ENCODE assay signal across 23 cellular contexts in genomic region chr2:88116669-88117432, GRCh38. TPM values are rescaled to one million over a fixed set of nuclear protein-coding genes. Genes with fewer than 3 reads are reported as not detected.
DNase-seq lines count a peak whose midpoint lies in the region; ATAC-seq, FAIRE-seq and TF ChIP-seq lines count a peak whose summit lies in the region.
"Had no signal": no experiment of that assay in that cellular context is flagged by ENCODE, and none has a peak within 500 bp of the region (broad histone marks: within the 10 kb centered on the region; RNA-seq: fewer than 3 reads in every experiment).

No MANE protein-coding gene starts in this region.

- H3K9me3 ChIP-seq in H1 (ENCODE audit: insufficient read depth in 2 of 2, low read depth in 1 of 2, low read length in 1 of 2) = no peaks in the 10 kb centered on the region
- no peaks in the 10 kb centered on the region for H3K9me3 ChIP-seq in HepG2 (ENCODE audit: low read length)
- H3K9me3 ChIP-seq in neural progenitor cell (ENCODE audit: low read depth) = no peaks in the 10 kb centered on the region
- H3K9me3 ChIP-seq: Caco-2 had no signal

- no peaks in the 10 kb centered on the region for H3K27me3 ChIP-seq in H1 (replicated peaks in 1 of 4; ENCODE audit: control insufficient read depth in 3 of 4, extremely low read depth in 1 of 4, insufficient read depth in 3 of 4, low read length in 3 of 4)
- peaks cover 0 to 8% of the 10 kb centered on the region in 2 experiments; a peak in 2 of 5 replicates for H3K27me3 ChIP-seq in HepG2 (ENCODE audit: control insufficient read depth in 1 of 2, insufficient read depth in 2 of 2, low read length in 2 of 2)
- no peaks in the 10 kb centered on the region for H3K27me3 ChIP-seq in neural progenitor cell

- H3K79me2 ChIP-seq in H1 (ENCODE audit: control insufficient read depth in 1 of 2, insufficient read depth in 2 of 2, low read length in 2 of 2) = no peaks in the 10 kb centered on the region
- no peaks in the 10 kb centered on the region for H3K79me2 ChIP-seq in HepG2 (ENCODE audit: insufficient read depth, low read length)
- no peaks in the 10 kb centered on the region for H3K79me2 ChIP-seq in neural progenitor cell (ENCODE audit: low read depth)

- TF ChIP-seq EP300 in H1 (IDR thresholded peaks at IDR 0.05; ENCODE audit: borderline replicate concordance in 1 of 2, low read depth in 2 of 2, low read length in 2 of 2) = no peak
- no peak for TF ChIP-seq EP300 in HepG2 (IDR thresholded peaks at IDR 0.05; ENCODE audit: low read depth in 2 of 2, low read length in 2 of 2)
- TF ChIP-seq EP300 in HepG2 (CRISPR knock-in tag; IDR thresholded peaks at IDR 0.05; ENCODE audit: borderline replicate concordance) = no peak

- no peaks in the 10 kb centered on the region for H3F3A ChIP-seq in neural progenitor cell (ENCODE audit: low read depth)

- no peak overlapping the region for H3K18ac ChIP-seq in H1 (ENCODE audit: extremely low read depth, low read length)

- H2BK20ac ChIP-seq in H1 (ENCODE audit: low read length) = no peak overlapping the region

- no peaks in the 10 kb centered on the region for H3K36me3 ChIP-seq in H1 (ENCODE audit: control insufficient read depth in 2 of 4, insufficient read depth in 4 of 4, low read length in 3 of 4)
- H3K36me3 ChIP-seq in HepG2 (replicated peaks in 1 of 2; ENCODE audit: control insufficient read depth in 1 of 2, insufficient read depth in 2 of 2, low read length in 2 of 2) = no peaks in the 10 kb centered on the region
- H3K36me3 ChIP-seq in neural progenitor cell = no peaks in the 10 kb centered on the region

- no peak overlapping the region for H2BK15ac ChIP-seq in H1 (ENCODE audit: low read length)

- no peak overlapping the region for H4K8ac ChIP-seq in H1 (ENCODE audit: extremely low read depth, insufficient read depth, low read length)

- TF ChIP-seq POLR2A in H1 (IDR thresholded peaks at IDR 0.05; ENCODE audit: control extremely low read depth in 1 of 2, low read depth in 2 of 2, low read length in 2 of 2) (no peak), HepG2 (IDR thresholded peaks at IDR 0.05; ENCODE audit: insufficient read depth in 1 of 2, low read depth in 2 of 2, low read length in 2 of 2) (no peak)

- H3K4me3 ChIP-seq in H1 (ENCODE audit: extremely low read depth in 1 of 4, insufficient read depth in 2 of 4, low read depth in 3 of 4, low read length in 4 of 4) (no peak overlapping the region), HepG2 (replicated peaks in 1 of 3; ENCODE audit: insufficient read depth in 1 of 3, low read depth in 2 of 3, low read length in 3 of 3) (no peak overlapping the region), neural progenitor cell (no peak overlapping the region)
- H3K4me3 ChIP-seq: GM23338 had no signal

- peak; percentile 48 for ATAC-seq in HepG2
- ATAC-seq: GM23338, HCT116 had no signal

- FAIRE-seq in H1 (lab: Jason Lieb, UNC) = no peak
- FAIRE-seq in HepG2 (lab: Jason Lieb, UNC) = no peak
- FAIRE-seq: A204.1, D721Med, GM12892, GM18507 had no signal

- H2BK12ac ChIP-seq in H1 (ENCODE audit: low read depth, low read length) = no peak overlapping the region

- H3K27ac Mint-ChIP-seq in neural progenitor cell = no peak overlapping the region
- H3K27ac Mint-ChIP-seq: CD4-positive, alpha-beta T cell; GM23338 had no signal

- H3K4me2 ChIP-seq in H1 (ENCODE audit: insufficient read depth in 1 of 2, low read depth in 2 of 2, low read length in 2 of 2) (no peak overlapping the region), HepG2 (ENCODE audit: low read depth, low read length) (no peak overlapping the region), neural progenitor cell (no peak overlapping the region)
- H3K4me2 ChIP-seq: GM23338 had no signal

- in situ Hi-C loops in HepG2 (cut with HindIII; ENCODE audit: extremely low pct_ligation_motif_present, low pct_unique_long_range_greater_than_20kb) = no loop called here

- H3K27ac ChIP-seq in H1 (ENCODE audit: low read depth, low read length) = no peak overlapping the region
- no peak overlapping the region for H3K27ac ChIP-seq in HepG2 (ENCODE audit: extremely low read length, insufficient read depth, low read length)
- no peak overlapping the region for H3K27ac ChIP-seq in neural progenitor cell
- H3K27ac ChIP-seq: C4-2B had no signal

- H2AK5ac ChIP-seq in H1 (ENCODE audit: low read depth, low read length) = no peak overlapping the region

- no peak overlapping the region for H3K14ac ChIP-seq in H1 (ENCODE audit: insufficient read length)

- POLR2A ChIA-PET in H1 (lab: Charles Lee; ENCODE audit: partially characterized antibody) = interaction anchor here (1.2 to 1.5 kb wide), 2 partner anchors 17 to 38 kb away, joined by 3 read pairs; no protein-coding TSS in a partner anchor
- POLR2A ChIA-PET in HepG2 (lab: Yijun Ruan, JAX) = interaction anchor here (0.8 to 2.2 kb wide), 6 partner anchors 9 to 101 kb away, joined by 3 to 12 read pairs (median 4); partner anchors contain the start of gene FABP1

- H3K9ac ChIP-seq in H1 (replicated peaks in 1 of 4; ENCODE audit: extremely low read depth in 1 of 4, low read depth in 3 of 4, low read length in 3 of 4) = no peak overlapping the region
- no peak overlapping the region for H3K9ac ChIP-seq in HepG2 (ENCODE audit: insufficient read depth, low read depth, low read length)
- H3K9ac ChIP-seq in neural progenitor cell = no peak overlapping the region

- H3K4me1 ChIP-seq in H1 (replicated peaks in 1 of 4; ENCODE audit: control insufficient read depth in 3 of 4, insufficient read depth in 4 of 4, low read length in 3 of 4) = no peaks in the 10 kb centered on the region; a peak in 1 of 7 replicates
- peaks cover 29% of the 10 kb centered on the region for H3K4me1 ChIP-seq in HepG2 (ENCODE audit: insufficient read depth, low read length)
- no peaks in the 10 kb centered on the region for H3K4me1 ChIP-seq in neural progenitor cell

- TF ChIP-seq RAD21 in H1 (IDR thresholded peaks at IDR 0.05 in 1 of 2, conservative IDR thresholded peaks at IDR 0.05 in 1 of 2; ENCODE audit: low read depth in 2 of 2, low read length in 2 of 2) (no peak), HepG2 (CRISPR knock-in tag; IDR thresholded peaks at IDR 0.05) (no peak)

- H3K23me2 ChIP-seq in H1 (ENCODE audit: low read depth, low read length) = no peaks in the 10 kb centered on the region

- H3K27me3 Mint-ChIP-seq in neural progenitor cell (ENCODE audit: insufficient read depth, low read depth) = peaks cover 2% of the 10 kb centered on the region

- no peak overlapping the region for H2BK120ac ChIP-seq in H1 (replicated peaks; ENCODE audit: low read depth, low read length)

- H2BK5ac ChIP-seq in H1 (ENCODE audit: low read depth, low read length) = no peak overlapping the region

- DNase-seq in H1 (ENCODE audit: low read depth in 1 of 2, low spot score in 2 of 2) = no peak
- no peak for DNase-seq in HepG2 (ENCODE audit: low spot score)
- DNase-seq in neural progenitor cell (ENCODE audit: low spot score) = no peak
- DNase-seq in medulla oblongata (ENCODE audit: extremely low spot score) = no peak
- no peak for DNase-seq in HPDE6-E6E7 (ENCODE audit: extremely low spot score)
- DNase-seq in stimulated activated CD4-positive, alpha-beta T cell treated with anti-CD3 and anti-CD28 coated beads, Interleukin-2, amount 100 ng/mL, for 48 hours = no peak
- DNase-seq in NCI-H2171 treated with DMSO at 0.1 percent for 48 hours (lab: John Stamatoyannopoulos, UW) = no peak
- DNase-seq: ACHN; Caco-2; CD4-positive, alpha-beta T cell; GDM1; H7; IMR-90; KBM-7 had no signal

- H3K4me3 Mint-ChIP-seq in neural progenitor cell = no peak overlapping the region
- H3K4me3 Mint-ChIP-seq: CD4-positive, alpha-beta T cell; GM23338 had no signal

- no peaks in the 10 kb centered on the region for H3K9me3 Mint-ChIP-seq in neural progenitor cell
- H3K9me3 Mint-ChIP-seq: CD4-positive, alpha-beta T cell; GM23338 had no signal

- intact Hi-C loops in HepG2 (cut with micrococcal nuclease; ENCODE audit: unreplicated experiment) = no loop called here

- BruUV-seq in HepG2 (replicated peaks; lab: Mats Ljungman, UMichigan) = no TSS peak

- H4K20me1 ChIP-seq in H1 (replicated peaks in 1 of 2; ENCODE audit: control insufficient read depth in 1 of 2, insufficient read depth in 2 of 2, low read length in 2 of 2) (no peaks in the 10 kb centered on the region), HepG2 (ENCODE audit: insufficient read depth, low read length) (no peaks in the 10 kb centered on the region), neural progenitor cell (ENCODE audit: low read depth) (no peaks in the 10 kb centered on the region)

- H3K4me1 Mint-ChIP-seq in neural progenitor cell = no peaks in the 10 kb centered on the region
- H3K4me1 Mint-ChIP-seq: GM23338 had no signal

- TF ChIP-seq CTCF in H1 (IDR thresholded peaks at IDR 0.05; ENCODE audit: control extremely low read depth in 1 of 3, insufficient read depth in 1 of 3, low read depth in 1 of 3, low read length in 3 of 3) = no peak
- TF ChIP-seq CTCF in HepG2 (CRISPR knock-in tag; IDR thresholded peaks at IDR 0.05) = no peak
- TF ChIP-seq CTCF in neural progenitor cell (IDR thresholded peaks at IDR 0.05) = no peak

- H3K4ac ChIP-seq in H1 (replicated peaks; ENCODE audit: insufficient read length, low read depth, low read length) = no peak overlapping the region

- H4K5ac ChIP-seq in H1 (ENCODE audit: insufficient read length, low read depth, low read length) = no peak overlapping the region

- 91% methylated on average over 18 of the region's 18 CpGs; no CpG with 5 or more reads in 1 of the 2 experiments for WGBS in H1 (ENCODE audit: extremely low coverage in 1 of 2, insufficient coverage in 1 of 2, insufficient read length in 1 of 2, insufficient replicate concordance in 2 of 2, low coverage in 1 of 2, low lambda C conversion rate in 2 of 2, missing lambda C conversion rate in 1 of 2), 2 experiments
- 66% methylated on average over 18 of the region's 18 CpGs for WGBS in HepG2 (ENCODE audit: low lambda C conversion rate)

- no peak overlapping the region for H3K56ac ChIP-seq in H1 (replicated peaks; ENCODE audit: insufficient read length, low read depth, low read length)

- H3K79me1 ChIP-seq in H1 (ENCODE audit: low read depth, low read length) = no peaks in the 10 kb centered on the region

- no peak overlapping the region for H4K91ac ChIP-seq in H1 (replicated peaks; ENCODE audit: insufficient read length, low read length)

- H2AFZ ChIP-seq in H1 (ENCODE audit: low read length) = 0 out of 2 replicates have a peak overlapping the region, but pooled peaks have one; percentile 45
- no peak overlapping the region for H2AFZ ChIP-seq in HepG2 (ENCODE audit: low read length)
- H2AFZ ChIP-seq in neural progenitor cell (replicated peaks) = peak overlapping the region; percentile 34
- H2AFZ ChIP-seq: GM23338 had no signal

- CTCF ChIA-PET in H1 (lab: Charles Lee; ENCODE audit: partially characterized antibody) = interaction anchor here (1.0 to 3.0 kb wide), 2 partner anchors 29 to 57 kb away, joined by 3 to 13 read pairs; no protein-coding TSS in a partner anchor
- CTCF ChIA-PET in HepG2 (lab: Yijun Ruan, JAX; ENCODE audit: low intra/inter-chr PET ratio, low total read pairs) = no interaction called here

- H3K36me3 Mint-ChIP-seq in neural progenitor cell = no peaks in the 10 kb centered on the region

- H3K23ac ChIP-seq in H1 (ENCODE audit: insufficient read length) = no peak overlapping the region

RNA-seq across cellular contexts. Expression of gene FABP1, which starts 11.0 kb away (rescaled TPM):
- total RNA-seq in H1 (2021; fragmentation: NEBNext Ultra II Directional; extraction: Animal tissue kit (Norgen Biotek cat#: 25700)) = not detected in 2 replicates
- 0.09 TPM in 1 of 2 replicates, not detected in the other for polyA plus RNA-seq in H1 (2011; rRNA removed)
- polyA plus RNA-seq in H1 (2011; cell fraction: cytosol; rRNA removed) = 0.37 TPM
- polyA plus RNA-seq in H1 (2011; cell fraction: nucleus; rRNA removed) = 0.13 TPM
- polyA plus RNA-seq in H1 (2012, experiment 1 of 2) = not detected in 4 replicates
- not detected for polyA plus RNA-seq in H1 (2012, experiment 2 of 2)
- not detected for polyA plus RNA-seq in H1 (2013, experiment 1 of 2)
- polyA plus RNA-seq in H1 (2013, experiment 2 of 2) = not detected
- polyA minus RNA-seq in H1 (2011; rRNA and poly(A)+ RNA removed) = not detected in 2 replicates
- polyA minus RNA-seq in H1 (2011; cell fraction: cytosol; rRNA and poly(A)+ RNA removed) = not detected
- not detected for polyA minus RNA-seq in H1 (2011; cell fraction: nucleus; rRNA and poly(A)+ RNA removed)
- 644 and 930 TPM in 2 replicates for total RNA-seq in HepG2 (2016; rRNA removed; fragmentation: Illumina TruSeq; extraction: Trizol)
- 281 and 361 TPM in 2 replicates for total RNA-seq in HepG2 (2016; cell fraction: cytosol; rRNA removed; fragmentation: Illumina TruSeq; extraction: Trizol; ENCODE audit: low read depth)
- total RNA-seq in HepG2 (2016; cell fraction: insoluble cytoplasmic fraction; rRNA removed; fragmentation: Illumina TruSeq; extraction: Trizol) = 658 and 997 TPM in 2 replicates
- 241 and 301 TPM in 2 replicates for total RNA-seq in HepG2 (2016; cell fraction: membrane; rRNA removed; fragmentation: Illumina TruSeq; extraction: Trizol)
- total RNA-seq in HepG2 (2016; cell fraction: nucleus; rRNA removed; fragmentation: Illumina TruSeq; extraction: Trizol) = 195 and 218 TPM in 2 replicates
- polyA plus RNA-seq in HepG2 (2011; rRNA removed) = 1,478 and 1,608 TPM in 2 replicates
- 1,357 and 2,069 TPM in 2 replicates for polyA plus RNA-seq in HepG2 (2011; cell fraction: cytosol; rRNA removed)
- polyA plus RNA-seq in HepG2 (2011; cell fraction: nucleus; rRNA removed) = 273 and 414 TPM in 2 replicates
- polyA plus RNA-seq in HepG2 (2012) = 2,038 and 4,995 TPM in 2 replicates
- polyA plus RNA-seq in HepG2 (2016; cell fraction: cytosol; fragmentation: Illumina TruSeq; extraction: Trizol; ENCODE audit: low read depth) = 515 and 788 TPM in 2 replicates
- 1,913 and 2,232 TPM in 2 replicates for polyA plus RNA-seq in HepG2 (2016; cell fraction: insoluble cytoplasmic fraction; fragmentation: Illumina TruSeq; extraction: Trizol; ENCODE audit: low read depth)
- polyA plus RNA-seq in HepG2 (2016; cell fraction: membrane; fragmentation: Illumina TruSeq; extraction: Trizol; ENCODE audit: low read depth) = 370 and 531 TPM in 2 replicates
- 669 and 685 TPM in 2 replicates for polyA plus RNA-seq in HepG2 (2016; cell fraction: nucleus; fragmentation: Illumina TruSeq; extraction: Trizol; ENCODE audit: insufficient read depth, low read depth)
- 148 TPM in 1 of 2 replicates, not detected in the other for polyA minus RNA-seq in HepG2 (2011; rRNA and poly(A)+ RNA removed; ENCODE audit: low replicate concordance)
- 423 and 495 TPM in 2 replicates for polyA minus RNA-seq in HepG2 (2011; cell fraction: cytosol; rRNA and poly(A)+ RNA removed)
- 182 and 351 TPM in 2 replicates for polyA minus RNA-seq in HepG2 (2011; cell fraction: nucleus; rRNA and poly(A)+ RNA removed)
- total RNA-seq in neural progenitor cell (ENCODE audit: low replicate concordance) = not detected in 2 replicates
- total RNA-seq: CD4-positive, alpha-beta T cell; GM23338; H7; HT1080; IMR-90 had no signal
- polyA plus RNA-seq: BJ, GM23338, IMR-90 had no signal

RNA-seq across cellular contexts. Expression of gene SMYD1, which starts 49.2 kb away (rescaled TPM):
- total RNA-seq in H1 (2021; fragmentation: NEBNext Ultra II Directional; extraction: Animal tissue kit (Norgen Biotek cat#: 25700)) = not detected in 2 replicates
- polyA plus RNA-seq in H1 (2011; rRNA removed) (0.05 and 0.06 TPM in 2 replicates), HepG2 (2011; rRNA removed) (not detected in 2 replicates)
- 0.01 TPM for polyA plus RNA-seq in H1 (2011; cell fraction: cytosol; rRNA removed)
- not detected for polyA plus RNA-seq in H1 (2011; cell fraction: nucleus; rRNA removed)
- 0.09 TPM in 1 of 4 replicates, not detected in the others for polyA plus RNA-seq in H1 (2012, experiment 1 of 2)
- polyA plus RNA-seq in H1 (2012, experiment 2 of 2) = not detected
- polyA plus RNA-seq in H1 (2013, experiment 1 of 2) = 0.12 TPM
- polyA plus RNA-seq in H1 (2013, experiment 2 of 2) = not detected
- polyA minus RNA-seq in H1 (2011; rRNA and poly(A)+ RNA removed) = 0.10 TPM in 1 of 2 replicates, not detected in the other
- not detected for polyA minus RNA-seq in H1 (2011; cell fraction: cytosol; rRNA and poly(A)+ RNA removed)
- polyA minus RNA-seq in H1 (2011; cell fraction: nucleus; rRNA and poly(A)+ RNA removed) = not detected
- total RNA-seq in HepG2 (2016; rRNA removed; fragmentation: Illumina TruSeq; extraction: Trizol) (not detected in 2 replicates), neural progenitor cell (ENCODE audit: low replicate concordance) (not detected in 2 replicates)
- not detected in 2 replicates for total RNA-seq in HepG2 (2016; cell fraction: cytosol; rRNA removed; fragmentation: Illumina TruSeq; extraction: Trizol; ENCODE audit: low read depth)
- total RNA-seq in HepG2 (2016; cell fraction: insoluble cytoplasmic fraction; rRNA removed; fragmentation: Illumina TruSeq; extraction: Trizol) = not detected in 2 replicates
- total RNA-seq in HepG2 (2016; cell fraction: membrane; rRNA removed; fragmentation: Illumina TruSeq; extraction: Trizol) = not detected in 2 replicates
- total RNA-seq in HepG2 (2016; cell fraction: nucleus; rRNA removed; fragmentation: Illumina TruSeq; extraction: Trizol) = not detected in 2 replicates
- not detected in 2 replicates for polyA plus RNA-seq in HepG2 (2011; cell fraction: cytosol; rRNA removed)
- polyA plus RNA-seq in HepG2 (2011; cell fraction: nucleus; rRNA removed) = not detected in 2 replicates
- polyA plus RNA-seq in HepG2 (2012) = not detected in 2 replicates
- not detected in 2 replicates for polyA plus RNA-seq in HepG2 (2016; cell fraction: cytosol; fragmentation: Illumina TruSeq; extraction: Trizol; ENCODE audit: low read depth)
- polyA plus RNA-seq in HepG2 (2016; cell fraction: insoluble cytoplasmic fraction; fragmentation: Illumina TruSeq; extraction: Trizol; ENCODE audit: low read depth) = not detected in 2 replicates
- not detected in 2 replicates for polyA plus RNA-seq in HepG2 (2016; cell fraction: membrane; fragmentation: Illumina TruSeq; extraction: Trizol; ENCODE audit: low read depth)
- polyA plus RNA-seq in HepG2 (2016; cell fraction: nucleus; fragmentation: Illumina TruSeq; extraction: Trizol; ENCODE audit: insufficient read depth, low read depth) = not detected in 2 replicates
- not detected in 2 replicates for polyA minus RNA-seq in HepG2 (2011; rRNA and poly(A)+ RNA removed; ENCODE audit: low replicate concordance)
- not detected in 2 replicates for polyA minus RNA-seq in HepG2 (2011; cell fraction: cytosol; rRNA and poly(A)+ RNA removed)
- not detected in 2 replicates for polyA minus RNA-seq in HepG2 (2011; cell fraction: nucleus; rRNA and poly(A)+ RNA removed)
- total RNA-seq: Caco-2; CD4-positive, alpha-beta T cell; HT1080; IMR-90 had no signal
- polyA plus RNA-seq: BJ, GM23338, IMR-90 had no signal

RNA-seq across cellular contexts. Expression of gene THNSL2, which starts 53.3 kb away (rescaled TPM):
- 4.6 TPM in 2 replicates for total RNA-seq in H1 (2021; fragmentation: NEBNext Ultra II Directional; extraction: Animal tissue kit (Norgen Biotek cat#: 25700))
- polyA plus RNA-seq in H1 (2011; rRNA removed) (7.0 and 8.0 TPM in 2 replicates), HepG2 (2011; rRNA removed) (not detected in 2 replicates)
- 9.4 TPM for polyA plus RNA-seq in H1 (2011; cell fraction: cytosol; rRNA removed)
- polyA plus RNA-seq in H1 (2011; cell fraction: nucleus; rRNA removed) = 16.0 TPM
- 5.5 to 9.6 TPM (median 7.8 TPM) in 4 replicates for polyA plus RNA-seq in H1 (2012, experiment 1 of 2)
- 5.1 TPM for polyA plus RNA-seq in H1 (2012, experiment 2 of 2)
- polyA plus RNA-seq in H1 (2013, experiment 1 of 2) = 3.4 TPM
- 3.7 TPM for polyA plus RNA-seq in H1 (2013, experiment 2 of 2)
- 6.5 and 10.5 TPM in 2 replicates for polyA minus RNA-seq in H1 (2011; rRNA and poly(A)+ RNA removed)
- polyA minus RNA-seq in H1 (2011; cell fraction: cytosol; rRNA and poly(A)+ RNA removed) = 3.9 TPM
- 10.5 TPM for polyA minus RNA-seq in H1 (2011; cell fraction: nucleus; rRNA and poly(A)+ RNA removed)
- total RNA-seq in HepG2 (2016; rRNA removed; fragmentation: Illumina TruSeq; extraction: Trizol) (not detected in 2 replicates), neural progenitor cell (ENCODE audit: low replicate concordance) (1.5 and 4.7 TPM in 2 replicates)
- total RNA-seq in HepG2 (2016; cell fraction: cytosol; rRNA removed; fragmentation: Illumina TruSeq; extraction: Trizol; ENCODE audit: low read depth) = not detected in 2 replicates
- total RNA-seq in HepG2 (2016; cell fraction: insoluble cytoplasmic fraction; rRNA removed; fragmentation: Illumina TruSeq; extraction: Trizol) = not detected in 2 replicates
- total RNA-seq in HepG2 (2016; cell fraction: membrane; rRNA removed; fragmentation: Illumina TruSeq; extraction: Trizol) = not detected in 2 replicates
- total RNA-seq in HepG2 (2016; cell fraction: nucleus; rRNA removed; fragmentation: Illumina TruSeq; extraction: Trizol) = not detected in 2 replicates
- polyA plus RNA-seq in HepG2 (2011; cell fraction: cytosol; rRNA removed) = not detected in 2 replicates
- polyA plus RNA-seq in HepG2 (2011; cell fraction: nucleus; rRNA removed) = not detected in 2 replicates
- not detected in 2 replicates for polyA plus RNA-seq in HepG2 (2012)
- not detected in 2 replicates for polyA plus RNA-seq in HepG2 (2016; cell fraction: cytosol; fragmentation: Illumina TruSeq; extraction: Trizol; ENCODE audit: low read depth)
- polyA plus RNA-seq in HepG2 (2016; cell fraction: insoluble cytoplasmic fraction; fragmentation: Illumina TruSeq; extraction: Trizol; ENCODE audit: low read depth) = not detected in 2 replicates
- not detected in 2 replicates for polyA plus RNA-seq in HepG2 (2016; cell fraction: membrane; fragmentation: Illumina TruSeq; extraction: Trizol; ENCODE audit: low read depth)
- not detected in 2 replicates for polyA plus RNA-seq in HepG2 (2016; cell fraction: nucleus; fragmentation: Illumina TruSeq; extraction: Trizol; ENCODE audit: insufficient read depth, low read depth)
- polyA minus RNA-seq in HepG2 (2011; rRNA and poly(A)+ RNA removed; ENCODE audit: low replicate concordance) = not detected in 2 replicates
- polyA minus RNA-seq in HepG2 (2011; cell fraction: cytosol; rRNA and poly(A)+ RNA removed) = not detected in 2 replicates
- not detected in 2 replicates for polyA minus RNA-seq in HepG2 (2011; cell fraction: nucleus; rRNA and poly(A)+ RNA removed)
- total RNA-seq: HT1080, IMR-90 had no signal
- polyA plus RNA-seq: IMR-90 had no signal

Comparison
In these comparisons a context has a peak if more than half of its experiments do, and no peak if none do; other contexts are left out.
1. RNA of gene FABP1, which starts 11.0 kb away (total RNA-seq): 195 to 997 TPM in HepG2; not detected in H1 and not detected in neural progenitor cell; every median in the first group is over 100 times any median in the second.